9 cellular contexts compared by ENCODE assay signal in the genomic region with DNA sequence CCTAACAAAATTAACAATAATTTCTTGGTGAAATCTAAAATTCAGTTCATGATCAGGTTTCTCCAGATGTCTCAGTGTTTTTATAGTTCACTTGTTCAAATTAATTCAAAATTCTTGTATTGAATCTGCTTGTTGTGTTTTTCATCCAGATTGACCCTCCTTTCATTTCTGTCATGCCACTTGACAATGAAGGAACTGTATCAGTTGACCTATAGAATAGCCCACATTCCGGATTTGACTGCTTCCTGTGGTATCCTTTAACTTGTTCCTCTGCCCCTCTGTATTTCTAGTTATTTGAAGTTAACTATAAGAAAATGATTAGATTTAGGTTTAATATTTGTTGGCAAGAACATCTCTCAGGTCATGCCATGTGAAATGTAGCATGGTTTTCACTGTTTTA.
"Had no signal": no experiment of that assay in that cellular context is flagged by ENCODE, and none has a peak within 500 bp of the region (broad histone marks: within the 10 kb centered on the region; RNA-seq: fewer than 3 reads in every experiment).

No MANE protein-coding gene starts in this region.

- H3K4me1 ChIP-seq: HAP-1 had no signal

- H3K9me3 ChIP-seq: HAP-1 had no signal

- H3K27ac Mint-ChIP-seq: HFFc6 had no signal

- ATAC-seq: HCT116, HepG2 had no signal

- H3K36me3 ChIP-seq: HAP-1 had no signal

- H2AFZ ChIP-seq: GM23248 had no signal

- DNase-seq: GM23248, GOT3, H7, HFFc6, KG1 had no signal

- H3K27ac ChIP-seq: GM23248 had no signal

- H3K9ac ChIP-seq: GM23248 had no signal

- H3K4me3 Mint-ChIP-seq: HFFc6, IgD-negative memory B cell had no signal

- H3K27me3 Mint-ChIP-seq: IgD-negative memory B cell had no signal

- H3K4me3 ChIP-seq: GM23248, HAP-1 had no signal

- FAIRE-seq: HepG2 had no signal
